8 cellular contexts compared by ENCODE assay signal in the genomic region with DNA sequence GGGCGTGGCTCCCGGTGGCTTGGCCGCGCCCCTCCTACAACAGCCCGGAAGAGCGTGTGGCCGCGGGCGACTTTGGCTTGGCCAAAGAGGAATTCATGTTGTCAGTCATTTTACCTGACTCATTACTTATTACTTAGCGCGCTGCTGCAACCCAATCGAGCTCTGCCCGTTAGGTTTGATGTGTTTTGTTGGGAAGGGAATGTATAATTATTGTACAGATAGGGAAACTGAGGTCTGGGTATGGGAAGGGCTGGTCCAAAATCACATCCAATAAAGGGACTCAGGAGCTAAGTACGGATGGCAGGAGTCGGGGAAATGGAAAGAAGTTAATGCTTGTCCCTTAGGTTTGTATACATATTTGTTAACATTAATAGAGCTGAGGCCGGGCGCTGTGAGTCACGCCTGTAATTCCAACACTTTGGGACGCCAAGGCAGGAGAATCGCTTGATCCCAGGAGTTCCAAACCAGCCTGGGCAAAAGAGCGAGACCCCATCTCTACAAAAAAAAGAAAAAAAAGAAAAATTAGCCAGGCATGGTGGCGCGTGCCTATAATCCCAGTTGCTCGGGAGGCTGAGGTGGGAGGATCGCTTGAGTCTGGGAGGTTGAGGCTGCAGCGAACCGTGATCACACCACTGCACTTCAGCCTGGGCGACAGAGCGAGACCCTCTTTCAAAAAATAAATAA. TPM values are rescaled to one million over a fixed set of nuclear protein-coding genes. Genes with fewer than 3 reads are reported as not detected.
DNase-seq lines count a peak whose midpoint lies in the region; ATAC-seq, FAIRE-seq and TF ChIP-seq lines count a peak whose summit lies in the region.

No MANE protein-coding gene starts in this region.

- H3K23ac ChIP-seq in H1 (ENCODE audit: insufficient read length): no peak overlapping the region

- H2BK5ac ChIP-seq in H1 (ENCODE audit: low read depth, low read length): peak overlapping the region; percentile 100

- no peaks in the 10 kb centered on the region for H3F3A ChIP-seq in neural cell (ENCODE audit: insufficient read depth, low read length, poor library complexity, severe bottlenecking)

- POLR2A ChIA-PET in H1 (lab: Charles Lee; ENCODE audit: partially characterized antibody): interaction anchor here (0.6 to 16.7 kb wide), 15 partner anchors 8 to 373 kb away, joined by 3 to 238 read pairs (median 5); a partner anchor contains a TSS

- H3K9me2 ChIP-seq in neural cell (ENCODE audit: insufficient read depth, low read length): no peaks in the 10 kb centered on the region

- H3K27ac ChIP-seq in H1 (ENCODE audit: low read depth, low read length): peak overlapping the region; percentile 100; the same call in 1 of the 2 replicates
- H3K27ac ChIP-seq in neural cell (ENCODE audit: low read length): peak overlapping the region; percentile 100

- peaks cover 0 to 2% of the 10 kb centered on the region in 2 experiments for H4K20me1 ChIP-seq in H1 (replicated peaks in 1 of 2; ENCODE audit: control insufficient read depth in 1 of 2, insufficient read depth in 2 of 2, low read length in 2 of 2)
- H4K20me1 ChIP-seq in neural cell (ENCODE audit: insufficient read depth): no peaks in the 10 kb centered on the region

- no peak overlapping the region for H4K8ac ChIP-seq in H1 (ENCODE audit: extremely low read depth, insufficient read depth, low read length)

- H2BK120ac ChIP-seq in H1 (replicated peaks; ENCODE audit: low read depth, low read length): no peak overlapping the region

- TF ChIP-seq RAD21 in H1 (IDR thresholded peaks at IDR 0.05 in 1 of 2, conservative IDR thresholded peaks at IDR 0.05 in 1 of 2; ENCODE audit: low read depth in 2 of 2, low read length in 2 of 2) (no peak), neural cell (conservative IDR thresholded peaks at IDR 0.05) (no peak)

- H3K9me3 ChIP-seq in H1 (ENCODE audit: insufficient read depth in 2 of 2, low read depth in 1 of 2, low read length in 1 of 2) (no peaks in the 10 kb centered on the region), neural cell (ENCODE audit: low read length) (no peaks in the 10 kb centered on the region)

- TF ChIP-seq EP300 in H1 (IDR thresholded peaks at IDR 0.05; ENCODE audit: borderline replicate concordance in 1 of 2, low read depth in 2 of 2, low read length in 2 of 2): no peak
- TF ChIP-seq EP300 in neural cell (conservative IDR thresholded peaks at IDR 0.05; ENCODE audit: poor library complexity, severe bottlenecking): no peak

- no peak for TF ChIP-seq POLR2A in H1 (IDR thresholded peaks at IDR 0.05; ENCODE audit: control extremely low read depth in 1 of 2, low read depth in 2 of 2, low read length in 2 of 2)

- 47% methylated on average over 27 of the region's 29 CpGs; no CpG with 5 or more reads in 1 of the 2 experiments for WGBS in H1 (ENCODE audit: extremely low coverage in 1 of 2, insufficient coverage in 1 of 2, insufficient read length in 1 of 2, insufficient replicate concordance in 2 of 2, low coverage in 1 of 2, low lambda C conversion rate in 2 of 2, missing lambda C conversion rate in 1 of 2), 2 experiments

- peak; percentile 91 for DNase-seq in A172 (ENCODE audit: low spot score)
- peak; percentile 99 for DNase-seq in GM18507 (ENCODE audit: extremely low spot score, insufficient read length, low read depth)
- peak; percentile 99 for DNase-seq in RKO (ENCODE audit: low spot score)
- no peak for DNase-seq in H1 (ENCODE audit: low read depth in 1 of 2, low spot score in 2 of 2)
- DNase-seq in foreskin melanocyte: no peak

- H4K91ac ChIP-seq in H1 (replicated peaks; ENCODE audit: insufficient read length, low read length): peak overlapping the region; percentile 29

- H3K4me2 ChIP-seq in H1 (ENCODE audit: insufficient read depth in 1 of 2, low read depth in 2 of 2, low read length in 2 of 2): peak overlapping the region; percentile 55 to 73
- H3K4me2 ChIP-seq in neural cell (ENCODE audit: low read length): peak overlapping the region; percentile 66

- no peak overlapping the region; the same call in 1 of the 2 replicates for H2BK12ac ChIP-seq in H1 (ENCODE audit: low read depth, low read length)

- H3K9ac ChIP-seq in H1 (replicated peaks in 1 of 4; ENCODE audit: extremely low read depth in 1 of 4, low read depth in 3 of 4, low read length in 3 of 4): peak overlapping the region in 3 of 4 experiments; percentile 49 to 100 (median 100); a peak in 5 of 7 replicates
- H3K9ac ChIP-seq in neural cell (ENCODE audit: low read length): peak overlapping the region; percentile 99

- no peaks in the 10 kb centered on the region for H3K79me1 ChIP-seq in H1 (ENCODE audit: low read depth, low read length)

- peak overlapping the region; percentile 92 for H4K5ac ChIP-seq in H1 (ENCODE audit: insufficient read length, low read depth, low read length)

- peaks cover 3% of the 10 kb centered on the region; the same call in 1 of the 2 replicates for H3K23me2 ChIP-seq in H1 (ENCODE audit: low read depth, low read length)

- H2AK5ac ChIP-seq in H1 (ENCODE audit: low read depth, low read length): no peak overlapping the region

- ATAC-seq in GM21717 (IDR thresholded peaks at IDR 0.05; ENCODE audit: unreplicated experiment) (no peak), HG02588 (IDR thresholded peaks at IDR 0.05; ENCODE audit: unreplicated experiment) (no peak)

- H2AFZ ChIP-seq in H1 (ENCODE audit: low read length) (0 out of 2 replicates have a peak overlapping the region, but pooled peaks have one; percentile 25), neural cell (ENCODE audit: low read depth, low read length) (peak overlapping the region; percentile 97)

- H3K56ac ChIP-seq in H1 (replicated peaks; ENCODE audit: insufficient read length, low read depth, low read length): peak overlapping the region; percentile 52

- peak; percentile 95 for FAIRE-seq in GM18507 (lab: Jason Lieb, UNC)
- no peak for FAIRE-seq in H1 (lab: Jason Lieb, UNC)

- H3K79me2 ChIP-seq in H1 (ENCODE audit: control insufficient read depth in 1 of 2, insufficient read depth in 2 of 2, low read length in 2 of 2): no peaks in the 10 kb centered on the region
- H3K79me2 ChIP-seq in neural cell (replicated peaks; ENCODE audit: insufficient read depth, low read length): no peaks in the 10 kb centered on the region

- H3K36me3 ChIP-seq in H1 (ENCODE audit: control insufficient read depth in 2 of 4, insufficient read depth in 4 of 4, low read length in 3 of 4) (peaks cover 2 to 14% (median 4%) of the 10 kb centered on the region in 4 experiments; a peak in 7 of 8 replicates), neural cell (ENCODE audit: insufficient read depth, low read length) (no peaks in the 10 kb centered on the region)

- no peaks in the 10 kb centered on the region for H3K27me3 ChIP-seq in H1 (replicated peaks in 1 of 4; ENCODE audit: control insufficient read depth in 3 of 4, extremely low read depth in 1 of 4, insufficient read depth in 3 of 4, low read length in 3 of 4)
- no peaks in the 10 kb centered on the region for H3K27me3 ChIP-seq in neural cell (ENCODE audit: insufficient read depth, low read depth, low read length)

- H2BK20ac ChIP-seq in H1 (ENCODE audit: low read length): no peak overlapping the region

- no peak overlapping the region for H2BK15ac ChIP-seq in H1 (ENCODE audit: low read length)

- H3K14ac ChIP-seq in H1 (ENCODE audit: insufficient read length): no peak overlapping the region

- CTCF ChIA-PET in H1 (lab: Charles Lee; ENCODE audit: partially characterized antibody): interaction anchor here (1.1 to 5.3 kb wide), 5 partner anchors 9 to 18 kb away, joined by 3 to 80 read pairs (median 9); no protein-coding TSS in a partner anchor

- H3K4ac ChIP-seq in H1 (replicated peaks; ENCODE audit: insufficient read length, low read depth, low read length): no peak overlapping the region

- H3K4me1 ChIP-seq in H1 (replicated peaks in 1 of 4; ENCODE audit: control insufficient read depth in 3 of 4, insufficient read depth in 4 of 4, low read length in 3 of 4): peaks cover 0 to 8% (median 2%) of the 10 kb centered on the region in 4 experiments; a peak in 4 of 7 replicates

- TF ChIP-seq CTCF in H1 (IDR thresholded peaks at IDR 0.05; ENCODE audit: control extremely low read depth in 1 of 3, insufficient read depth in 1 of 3, low read depth in 1 of 3, low read length in 3 of 3) (no peak), neural cell (IDR thresholded peaks at IDR 0.05; ENCODE audit: poor library complexity, severe bottlenecking) (no peak)

- peak overlapping the region; percentile 75 for H3K18ac ChIP-seq in H1 (ENCODE audit: extremely low read depth, low read length)

- H3K4me3 ChIP-seq in H1 (ENCODE audit: extremely low read depth in 1 of 4, insufficient read depth in 2 of 4, low read depth in 3 of 4, low read length in 4 of 4) (peak overlapping the region; percentile 67 to 99 (median 82)), neural cell (ENCODE audit: low read length) (peak overlapping the region; percentile 97)

RNA-seq across cellular contexts. Expression of a gene that starts 0.6 kb away (rescaled TPM):
- 11.3 and 11.5 TPM in 2 replicates for total RNA-seq in A172 (2014; rRNA removed; shearing (Covaris generic))
- total RNA-seq in H1 (2021; fragmentation: NEBNext Ultra II Directional; extraction: Animal tissue kit (Norgen Biotek cat#: 25700)): 14.6 and 15.9 TPM in 2 replicates
- polyA plus RNA-seq in H1 (2011; rRNA removed): 12.4 and 17.1 TPM in 2 replicates
- 9.0 TPM for polyA plus RNA-seq in H1 (2011; cell fraction: cytosol; rRNA removed)
- 36.3 TPM for polyA plus RNA-seq in H1 (2011; cell fraction: nucleus; rRNA removed)
- 7.6 to 12.8 TPM (median 11.8 TPM) in 4 replicates for polyA plus RNA-seq in H1 (2012, experiment 1 of 2)
- 8.5 TPM for polyA plus RNA-seq in H1 (2012, experiment 2 of 2)
- polyA plus RNA-seq in H1 (2013, experiment 1 of 2): 10.1 TPM
- polyA plus RNA-seq in H1 (2013, experiment 2 of 2): 8.8 TPM
- 11.4 and 15.8 TPM in 2 replicates for polyA minus RNA-seq in H1 (2011; rRNA and poly(A)+ RNA removed)
- 11.1 TPM for polyA minus RNA-seq in H1 (2011; cell fraction: cytosol; rRNA and poly(A)+ RNA removed)
- polyA minus RNA-seq in H1 (2011; cell fraction: nucleus; rRNA and poly(A)+ RNA removed): 31.5 TPM
- polyA plus RNA-seq in neural cell: 12.8 and 18.9 TPM in 2 replicates
- 25.4 and 26.5 TPM in 2 replicates for polyA minus RNA-seq in neural cell

RNA-seq across cellular contexts. Expression of a gene that starts 36.1 kb away (rescaled TPM):
- total RNA-seq in A172 (2014; rRNA removed; shearing (Covaris generic)): 0.26 and 0.71 TPM in 2 replicates
- 1.7 and 2.2 TPM in 2 replicates for total RNA-seq in H1 (2021; fragmentation: NEBNext Ultra II Directional; extraction: Animal tissue kit (Norgen Biotek cat#: 25700))
- polyA plus RNA-seq in H1 (2011; rRNA removed): 1.5 and 1.6 TPM in 2 replicates
- 0.90 TPM for polyA plus RNA-seq in H1 (2011; cell fraction: cytosol; rRNA removed)
- 2.0 TPM for polyA plus RNA-seq in H1 (2011; cell fraction: nucleus; rRNA removed)
- 1.2 to 2.2 TPM (median 2.1 TPM) in 4 replicates for polyA plus RNA-seq in H1 (2012, experiment 1 of 2)
- 1.7 TPM for polyA plus RNA-seq in H1 (2012, experiment 2 of 2)
- 8.6 TPM for polyA plus RNA-seq in H1 (2013, experiment 1 of 2)
- 8.2 TPM for polyA plus RNA-seq in H1 (2013, experiment 2 of 2)
- polyA minus RNA-seq in H1 (2011; rRNA and poly(A)+ RNA removed): 0.37 and 0.38 TPM in 2 replicates
- 0.44 TPM for polyA minus RNA-seq in H1 (2011; cell fraction: cytosol; rRNA and poly(A)+ RNA removed)
- 0.80 TPM for polyA minus RNA-seq in H1 (2011; cell fraction: nucleus; rRNA and poly(A)+ RNA removed)
- polyA plus RNA-seq in neural cell: not detected in 2 replicates
- polyA minus RNA-seq in neural cell: not detected in 2 replicates

RNA-seq across cellular contexts. Expression of a gene that starts 38.2 kb away (rescaled TPM):
- total RNA-seq in A172 (2014; rRNA removed; shearing (Covaris generic)): 7.0 and 9.3 TPM in 2 replicates
- 27.2 and 30.3 TPM in 2 replicates for total RNA-seq in H1 (2021; fragmentation: NEBNext Ultra II Directional; extraction: Animal tissue kit (Norgen Biotek cat#: 25700))
- polyA plus RNA-seq in H1 (2011; rRNA removed): 30.6 and 54.7 TPM in 2 replicates
- 23.8 TPM for polyA plus RNA-seq in H1 (2011; cell fraction: cytosol; rRNA removed)
- polyA plus RNA-seq in H1 (2011; cell fraction: nucleus; rRNA removed): 58.2 TPM
- 19.8 to 36.6 TPM (median 32.6 TPM) in 4 replicates for polyA plus RNA-seq in H1 (2012, experiment 1 of 2)
- 37.9 TPM for polyA plus RNA-seq in H1 (2012, experiment 2 of 2)
- polyA plus RNA-seq in H1 (2013, experiment 1 of 2): 23.6 TPM
- 20.7 TPM for polyA plus RNA-seq in H1 (2013, experiment 2 of 2)
- polyA minus RNA-seq in H1 (2011; rRNA and poly(A)+ RNA removed): 20.9 and 29.6 TPM in 2 replicates
- polyA minus RNA-seq in H1 (2011; cell fraction: cytosol; rRNA and poly(A)+ RNA removed): 20.2 TPM
- 42.0 TPM for polyA minus RNA-seq in H1 (2011; cell fraction: nucleus; rRNA and poly(A)+ RNA removed)
- 21.5 and 28.3 TPM in 2 replicates for polyA plus RNA-seq in neural cell
- polyA minus RNA-seq in neural cell: 18.7 and 22.7 TPM in 2 replicates

RNA-seq across cellular contexts. Expression of a gene that starts 56.4 kb away (rescaled TPM):
- total RNA-seq in A172 (2014; rRNA removed; shearing (Covaris generic)): 0.90 and 3.4 TPM in 2 replicates
- 5.9 and 7.3 TPM in 2 replicates for total RNA-seq in H1 (2021; fragmentation: NEBNext Ultra II Directional; extraction: Animal tissue kit (Norgen Biotek cat#: 25700))
- 1.9 and 2.8 TPM in 2 replicates for polyA plus RNA-seq in H1 (2011; rRNA removed)
- 3.4 TPM for polyA plus RNA-seq in H1 (2011; cell fraction: cytosol; rRNA removed)
- 10.2 TPM for polyA plus RNA-seq in H1 (2011; cell fraction: nucleus; rRNA removed)
- 6.1 to 14.6 TPM (median 10.7 TPM) in 4 replicates for polyA plus RNA-seq in H1 (2012, experiment 1 of 2)
- polyA plus RNA-seq in H1 (2012, experiment 2 of 2): 14.4 TPM
- polyA plus RNA-seq in H1 (2013, experiment 1 of 2): 13.0 TPM
- 12.6 TPM for polyA plus RNA-seq in H1 (2013, experiment 2 of 2)
- polyA minus RNA-seq in H1 (2011; rRNA and poly(A)+ RNA removed): 2.0 TPM in 2 replicates
- not detected for polyA minus RNA-seq in H1 (2011; cell fraction: cytosol; rRNA and poly(A)+ RNA removed)
- polyA minus RNA-seq in H1 (2011; cell fraction: nucleus; rRNA and poly(A)+ RNA removed): 5.2 TPM
- polyA plus RNA-seq in neural cell: 53.1 and 74.4 TPM in 2 replicates
- 68.2 and 69.4 TPM in 2 replicates for polyA minus RNA-seq in neural cell

Comparison
In these comparisons a context has a peak if more than half of its experiments do, and no peak if none do; other contexts are left out.
1. DNase-seq: peak in A172 (single experiment), GM18507 (single experiment) and RKO (single experiment); none in H1 (0 of 2) and foreskin melanocyte (single experiment).